9 cellular contexts compared by ENCODE assay signal in genomic region chr6:154164397-154164796, GRCh38.
A peak's percentile ranks its signal among the peaks of the same experiment; 100 is the strongest.
DNase-seq lines count a peak whose midpoint lies in the region; ATAC-seq and TF ChIP-seq lines count a peak whose summit lies in the region.
"Had no signal": no experiment of that assay in that cellular context is flagged by ENCODE, and none has a peak within 500 bp of the region (broad histone marks: within the 10 kb centered on the region; RNA-seq: fewer than 3 reads in every experiment).

No MANE protein-coding gene starts in this region.

- H3K27ac ChIP-seq in mammary epithelial cell (ENCODE audit: insufficient read depth, low read depth, low read length) (no peak overlapping the region), lower lobe of right lung (no peak overlapping the region)

- no peaks in the 10 kb centered on the region for H3K4me1 ChIP-seq in mammary epithelial cell (ENCODE audit: insufficient read depth, low read length)
- H3K4me1 ChIP-seq in lower lobe of right lung: peaks cover 38% of the 10 kb centered on the region

- no peak overlapping the region for H3K27ac Mint-ChIP-seq in MCF 10A (ENCODE audit: low read depth, unreplicated experiment)

- DNase-seq in MCF 10A (ENCODE audit: unreplicated experiment) (peak; percentile 41), mammary epithelial cell (no peak), cerebellar cortex (ENCODE audit: low spot score) (peak; percentile 90), lower lobe of right lung (no peak), ureter (ENCODE audit: low spot score) (peak; percentile 63), SW 1271 (lab: John Stamatoyannopoulos, UW) (no peak), NCI-H345 (lab: John Stamatoyannopoulos, UW) (no peak), NCI-H2196 treated with DMSO at 0.1 percent for 48 hours (lab: John Stamatoyannopoulos, UW; ENCODE audit: unreplicated experiment) (no peak)
- DNase-seq: SHP77 treated with DMSO at 0.1 percent for 48 hours had no signal

- CTCF ChIA-PET in MCF 10A (lab: Yijun Ruan, JAX) (interaction anchor here (0.6 to 1.5 kb wide), 6 partner anchors 10 to 293 kb away, joined by 3 to 9 read pairs (median 4); no protein-coding TSS in a partner anchor), mammary epithelial cell (lab: Charles Lee; ENCODE audit: low non-redundant PET) (no interaction called here)

- no peaks in the 10 kb centered on the region for H3K36me3 Mint-ChIP-seq in MCF 10A (ENCODE audit: insufficient read depth, unreplicated experiment)

- H3K9ac ChIP-seq in mammary epithelial cell (ENCODE audit: insufficient read depth, low read length): no peak overlapping the region

- no peak for TF ChIP-seq CTCF in MCF 10A (IDR thresholded peaks at IDR 0.05; ENCODE audit: unreplicated experiment)
- TF ChIP-seq CTCF in mammary epithelial cell (conservative IDR thresholded peaks at IDR 0.05 in 1 of 2, IDR thresholded peaks at IDR 0.05 in 1 of 2; ENCODE audit: extremely low read depth in 1 of 2, insufficient read depth in 1 of 2, low read depth in 1 of 2, low read length in 2 of 2): no peak
- no peak for TF ChIP-seq CTCF in lower lobe of right lung (IDR thresholded peaks at IDR 0.05)

- no peaks in the 10 kb centered on the region for H4K20me1 ChIP-seq in mammary epithelial cell (ENCODE audit: insufficient read depth, low read length)

- H3K4me1 Mint-ChIP-seq in MCF 10A (ENCODE audit: insufficient read depth, unreplicated experiment): no peaks in the 10 kb centered on the region

- H3K27me3 ChIP-seq in mammary epithelial cell (ENCODE audit: insufficient read depth, low read length) (peaks cover 3% of the 10 kb centered on the region), lower lobe of right lung (ENCODE audit: low read depth) (no peaks in the 10 kb centered on the region)

- H2AFZ ChIP-seq in mammary epithelial cell (ENCODE audit: low read depth, low read length): no peak overlapping the region

- no peak overlapping the region for H3K4me2 ChIP-seq in mammary epithelial cell (ENCODE audit: insufficient read depth, low read depth, low read length)

- 5% methylated on average over 5 of the region's 5 CpGs for WGBS in mammary epithelial cell (ENCODE audit: low coverage, missing lambda C conversion rate)

- POLR2A ChIA-PET in MCF 10A (lab: Yijun Ruan, JAX): interaction anchor here (0.5 to 0.6 kb wide), 2 partner anchors 111 to 529 kb away, joined by 3 to 4 read pairs; no protein-coding TSS in a partner anchor

- dilution Hi-C loops in mammary epithelial cell (cut with HindIII; ENCODE audit: low sequenced_read_pairs): no loop called here

- H3K9me3 ChIP-seq in mammary epithelial cell (replicated peaks; ENCODE audit: insufficient read depth, low read length): no peaks in the 10 kb centered on the region
- no peaks in the 10 kb centered on the region for H3K9me3 ChIP-seq in lower lobe of right lung

- no peaks in the 10 kb centered on the region for H3K27me3 Mint-ChIP-seq in MCF 10A (ENCODE audit: insufficient read depth, unreplicated experiment)

- H3K4me3 ChIP-seq in mammary epithelial cell (replicated peaks in 1 of 3; ENCODE audit: insufficient read depth in 1 of 3, low read depth in 2 of 3, low read length in 3 of 3) (no peak overlapping the region), lower lobe of right lung (no peak overlapping the region)

- no peaks in the 10 kb centered on the region for H3K9me3 Mint-ChIP-seq in MCF 10A (ENCODE audit: unreplicated experiment)

- BruUV-seq in MCF 10A (replicated peaks; lab: Mats Ljungman, UMichigan): no TSS peak
- no TSS peak for BruUV-seq in mammary epithelial cell (replicated peaks; lab: Mats Ljungman, UMichigan)

- no peaks in the 10 kb centered on the region for H3K79me2 ChIP-seq in mammary epithelial cell (ENCODE audit: insufficient read depth, low read length)

- H3K36me3 ChIP-seq in mammary epithelial cell (ENCODE audit: insufficient read depth, low read length): no peaks in the 10 kb centered on the region
- H3K36me3 ChIP-seq in lower lobe of right lung: no peaks in the 10 kb centered on the region

- ATAC-seq in lower lobe of right lung: peak; percentile 76 to 81

- in situ Hi-C loops in mammary epithelial cell (cut with MboI; ENCODE audit: low sequenced_read_pairs in 2 of 2): loop anchor here in 1 of 2 donors (10.0 kb wide), 1 partner anchor 110 kb away; no protein-coding TSS in a partner anchor

- H3K4me3 Mint-ChIP-seq in MCF 10A (ENCODE audit: unreplicated experiment): no peak overlapping the region

- intact Hi-C loops in MCF 10A (cut with micrococcal nuclease): no loop called here
- intact Hi-C loops in mammary epithelial cell (cut with micrococcal nuclease): no loop called here
- intact Hi-C loops in lower lobe of right lung (cut with DNase I): no loop called here

Comparison
In these comparisons a context has a peak if more than half of its experiments do, and no peak if none do; other contexts are left out.
1. DNase-seq: peak in MCF 10A (single experiment), cerebellar cortex (single experiment) and ureter (single experiment); none in mammary epithelial cell (single experiment), lower lobe of right lung (single experiment), SW 1271 (0 of 2), NCI-H345 (single experiment) and NCI-H2196 treated with DMSO at 0.1 percent for 48 hours (single experiment).